28 cellular contexts compared by ENCODE assay signal in genomic region chr16:48913384-48913783, GRCh38.
"Had no signal": no experiment of that assay in that cellular context is flagged by ENCODE, and none has a peak within 500 bp of the region (broad histone marks: within the 10 kb centered on the region; RNA-seq: fewer than 3 reads in every experiment).

No MANE protein-coding gene starts in this region.

- H3K9me3 ChIP-seq: stomach, suprapubic skin, testis, thoracic aorta, thyroid gland, tibial artery, transverse colon, upper lobe of left lung, upper lobe of right lung, uterus, vagina had no signal

- H3K36me3 ChIP-seq: stomach, suprapubic skin, thoracic aorta, thyroid gland, tibial artery, tibial nerve, transverse colon, upper lobe of left lung, upper lobe of right lung, uterus, vagina had no signal

- H3K27me3 ChIP-seq: testis, thyroid gland, tibial artery, tibial nerve, transverse colon, upper lobe of left lung, uterus, vagina had no signal

- H3K27me3 Mint-ChIP-seq: stimulated activated memory B cell treated with anti-CD40 and anti-IgM and Interleukin-4, amounts not matched to agents 10 μg/mL and 1 μg/mL and 100 μg/mL, for 72 hours; stimulated activated naive CD8-positive, alpha-beta T cell treated with anti-CD3 and anti-CD28 coated beads, Interleukin-15, amount 100 ng/mL, for 72 hours; stimulated activated naive CD8-positive, alpha-beta T cell treated with anti-CD3 and anti-CD28 coated beads, Interleukin-15, Interleukin-2, amounts not matched to agents 100 ng/mL and 50 ng/mL, for 24 hours had no signal

- H3K4me1 ChIP-seq: stomach, suprapubic skin, testis, tibial artery, tibial nerve, transverse colon, upper lobe of left lung, upper lobe of right lung, uterus, vagina had no signal

- H3K4me1 Mint-ChIP-seq: stimulated activated effector memory CD8-positive, alpha-beta T cell treated with anti-CD3 and anti-CD28 coated beads, Interleukin-12 subunit alpha, Interleukin-12 subunit beta, amount 100 ng/mL, for 72 hours; stimulated activated memory B cell treated with anti-CD40 and anti-IgM and Interleukin-4, amounts not matched to agents 10 μg/mL and 1 μg/mL and 100 μg/mL, for 72 hours; stimulated activated naive B cell treated with anti-CD40 and anti-IgM and Interleukin-4, amounts not matched to agents 10 μg/mL and 1 μg/mL and 100 μg/mL, for 72 hours; stimulated activated naive CD8-positive, alpha-beta T cell treated with anti-CD3 and anti-CD28 coated beads, Interleukin-15, amount 100 ng/mL, for 72 hours had no signal

- H3K27ac ChIP-seq: stomach, suprapubic skin, testis, thoracic aorta, tibial artery, tibial nerve, transverse colon, upper lobe of left lung, upper lobe of right lung, uterus, vagina had no signal

- H3K36me3 Mint-ChIP-seq: stimulated activated effector memory CD8-positive, alpha-beta T cell treated with anti-CD3 and anti-CD28 coated beads, Interleukin-12 subunit alpha, Interleukin-12 subunit beta, amount 100 ng/mL, for 72 hours; stimulated activated memory B cell treated with anti-CD40 and anti-IgM and Interleukin-4, amounts not matched to agents 10 μg/mL and 1 μg/mL and 100 μg/mL, for 72 hours; stimulated activated naive B cell treated with anti-CD40 and anti-IgM and Interleukin-4, amounts not matched to agents 10 μg/mL and 1 μg/mL and 100 μg/mL, for 72 hours; type B pancreatic cell had no signal

- H3K27ac Mint-ChIP-seq: stimulated activated effector memory CD8-positive, alpha-beta T cell treated with anti-CD3 and anti-CD28 coated beads, Interleukin-12 subunit alpha, Interleukin-12 subunit beta, amount 100 ng/mL, for 72 hours; stimulated activated memory B cell treated with anti-CD40 and anti-IgM and Interleukin-4, amounts not matched to agents 10 μg/mL and 1 μg/mL and 100 μg/mL, for 72 hours; stimulated activated naive B cell treated with anti-CD40 and anti-IgM and Interleukin-4, amounts not matched to agents 10 μg/mL and 1 μg/mL and 100 μg/mL, for 72 hours; stimulated activated naive CD8-positive, alpha-beta T cell treated with anti-CD3 and anti-CD28 coated beads, Interleukin-15, amount 100 ng/mL, for 72 hours; stimulated activated naive CD8-positive, alpha-beta T cell treated with anti-CD3 and anti-CD28 coated beads, Interleukin-15, Interleukin-2, amounts not matched to agents 100 ng/mL and 50 ng/mL, for 24 hours; type B pancreatic cell had no signal

- H3K4me3 ChIP-seq: stomach, suprapubic skin, testis, thoracic aorta, thyroid gland, tibial artery, tibial nerve, transverse colon, upper lobe of left lung, upper lobe of right lung, uterus, vagina had no signal

- H3K9me3 Mint-ChIP-seq: type B pancreatic cell had no signal

- FAIRE-seq: urothelium cell line had no signal

- H3K4me3 Mint-ChIP-seq: stimulated activated effector memory CD8-positive, alpha-beta T cell treated with anti-CD3 and anti-CD28 coated beads, Interleukin-12 subunit alpha, Interleukin-12 subunit beta, amount 100 ng/mL, for 72 hours; stimulated activated memory B cell treated with anti-CD40 and anti-IgM and Interleukin-4, amounts not matched to agents 10 μg/mL and 1 μg/mL and 100 μg/mL, for 72 hours; stimulated activated naive B cell treated with anti-CD40 and anti-IgM and Interleukin-4, amounts not matched to agents 10 μg/mL and 1 μg/mL and 100 μg/mL, for 72 hours; stimulated activated naive CD8-positive, alpha-beta T cell treated with anti-CD3 and anti-CD28 coated beads, Interleukin-15, amount 100 ng/mL, for 72 hours; stimulated activated naive CD8-positive, alpha-beta T cell treated with anti-CD3 and anti-CD28 coated beads, Interleukin-15, Interleukin-2, amounts not matched to agents 100 ng/mL and 50 ng/mL, for 24 hours; type B pancreatic cell had no signal

- ATAC-seq: stimulated activated effector memory CD8-positive, alpha-beta T cell treated with anti-CD3 and anti-CD28 coated beads, Interleukin-12 subunit alpha, Interleukin-12 subunit beta, amount 100 ng/mL, for 72 hours; stimulated activated memory B cell treated with anti-CD40 and anti-IgM and Interleukin-4, amounts not matched to agents 10 μg/mL and 1 μg/mL and 100 μg/mL, for 72 hours; stimulated activated naive B cell treated with anti-CD40 and anti-IgM and Interleukin-4, amounts not matched to agents 10 μg/mL and 1 μg/mL and 100 μg/mL, for 72 hours; stimulated activated naive CD8-positive, alpha-beta T cell treated with anti-CD3 and anti-CD28 coated beads, Interleukin-15, amount 100 ng/mL, for 72 hours; stimulated activated naive CD8-positive, alpha-beta T cell treated with anti-CD3 and anti-CD28 coated beads, Interleukin-15, Interleukin-2, amounts not matched to agents 100 U/mL and 50 U/mL, for 24 hours; upper lobe of right lung had no signal

- DNase-seq: stimulated activated CD4-positive, alpha-beta T cell treated with anti-CD3 and anti-CD28 coated beads, Interleukin-2, amount 100 ng/mL, for 48 hours; stimulated activated CD4-positive, alpha-beta T cell treated with anti-CD3 and anti-CD28 coated beads, Interleukin-4, amount 100 ng/mL, for 1 hour; stimulated activated CD4-positive, alpha-beta T cell treated with anti-CD3 and anti-CD28 coated beads, Interleukin-4, amount 100 ng/mL, for 24 hours; stimulated activated CD4-positive, alpha-beta T cell treated with anti-CD3 and anti-CD28 coated beads, Interleukin-4, amount 100 ng/mL, for 4 hours; stimulated activated CD8-positive, alpha-beta memory T cell treated with anti-CD3 and anti-CD28 coated beads, Interleukin-4, amount 100 ng/mL, for 48 hours; stimulated activated naive B cell treated with anti-CD40 and anti-IgM and Interleukin-4, amounts not matched to agents 10 μg/mL and 1 μg/mL and 100 μg/mL, for 72 hours; stimulated activated naive CD4-positive, alpha-beta T cell; stimulated activated naive CD4-positive, alpha-beta T cell treated with Interleukin-2 at 50 U/mL for 16 hours; stimulated activated naive CD8-positive, alpha-beta T cell treated with anti-CD3 and anti-CD28 coated beads, Interleukin-15, amount 100 ng/mL, for 72 hours; stimulated activated naive CD8-positive, alpha-beta T cell treated with anti-CD3 and anti-CD28 coated beads, Interleukin-15, Interleukin-2, amounts not matched to agents 100 U/mL and 50 U/mL, for 24 hours; stomach; testis; thyroid gland; tibial artery; transverse colon; trophoblast cell; upper lobe of left lung; upper lobe of right lung; uterus had no signal
